11 cellular contexts compared by ENCODE assay signal in genomic region chr1:174913225-174913903, GRCh38.
"Had no signal": no experiment of that assay in that cellular context is flagged by ENCODE, and none has a peak within 500 bp of the region (broad histone marks: within the 10 kb centered on the region; RNA-seq: fewer than 3 reads in every experiment).

No MANE protein-coding gene starts in this region.

- H3K36me3 Mint-ChIP-seq: neural progenitor cell had no signal

- H2AFZ ChIP-seq: neural progenitor cell had no signal

- H3K4me1 Mint-ChIP-seq: neural progenitor cell had no signal

- H3K9me3 ChIP-seq: heart left ventricle, ovary had no signal

- H3K4me3 ChIP-seq: heart left ventricle, neural progenitor cell, ovary had no signal

- H3K9me3 Mint-ChIP-seq: activated B cell treated with CpG ODN at 0.5 μM for 24 hours, neural progenitor cell had no signal

- H3K27me3 Mint-ChIP-seq: activated B cell treated with CpG ODN at 0.5 μM for 24 hours had no signal

- H3K27ac Mint-ChIP-seq: activated B cell treated with CpG ODN at 0.5 μM for 24 hours, neural progenitor cell had no signal

- H3K4me3 Mint-ChIP-seq: activated B cell treated with CpG ODN at 0.5 μM for 24 hours, neural progenitor cell had no signal

- H3K36me3 ChIP-seq: heart left ventricle, neural progenitor cell, ovary had no signal

- H3K27ac ChIP-seq: heart left ventricle, neural progenitor cell, ovary had no signal

- H3K27me3 ChIP-seq: heart left ventricle, neural progenitor cell, ovary had no signal

- DNase-seq: activated B cell treated with CpG ODN at 0.5 μM for 24 hours; activated CD4-positive, alpha-beta T cell treated with anti-CD3 and anti-CD28 coated beads, Interleukin-2, amount 50 U/mL, for 1 hour; activated gamma-delta T cell treated with Interleukin-2 at 50 U/mL for 16 hours; effector CD4-positive, alpha-beta T cell; heart left ventricle; islet precursor cell; ovary; stimulated activated CD4-positive, alpha-beta T cell treated with anti-CD3 and anti-CD28 coated beads, Interleukin-2, amount 100 ng/mL, for 48 hours; SW 1271; T1000 had no signal

- ATAC-seq: heart left ventricle had no signal

- H3K4me2 ChIP-seq: neural progenitor cell had no signal
